18 cellular contexts compared by ENCODE assay signal in the genomic region with DNA sequence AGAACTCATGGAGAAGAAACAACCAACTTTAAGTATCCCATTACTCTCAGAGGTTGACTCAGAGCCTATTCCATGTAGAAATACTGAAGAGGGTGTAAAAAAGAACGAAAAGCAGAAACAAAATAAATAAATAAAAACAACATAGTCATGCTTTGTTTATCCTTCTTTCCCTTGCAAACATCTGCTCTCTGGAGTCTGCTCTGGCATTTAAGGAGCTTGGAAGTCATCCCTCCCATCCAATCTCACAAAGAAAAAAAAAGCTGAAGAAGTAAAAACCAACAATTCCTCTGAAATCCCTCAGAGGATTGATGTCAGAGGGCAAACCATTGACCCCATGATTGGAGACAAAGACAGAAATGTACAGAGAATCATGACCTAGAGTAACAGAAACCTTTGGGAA.
DNase-seq lines count a peak whose midpoint lies in the region; ATAC-seq lines count a peak whose summit lies in the region.
"Had no signal": no experiment of that assay in that cellular context is flagged by ENCODE, and none has a peak within 500 bp of the region (broad histone marks: within the 10 kb centered on the region; RNA-seq: fewer than 3 reads in every experiment).

No MANE protein-coding gene starts in this region.

- peaks cover 5% of the 10 kb centered on the region for H3K9me3 Mint-ChIP-seq in activated naive CD8-positive, alpha-beta T cell treated with anti-CD3 and anti-CD28 coated beads, Interleukin-2, amount 50 U/mL, for 24 hours
- H3K9me3 Mint-ChIP-seq: CD4-positive, alpha-beta T cell; HFFc6 had no signal

- peaks cover 44% of the 10 kb centered on the region for H3K4me1 ChIP-seq in Karpas-422 (ENCODE audit: low read length)
- H3K4me1 ChIP-seq: HAP-1 had no signal

- no peaks in the 10 kb centered on the region for H3K36me3 Mint-ChIP-seq in activated naive CD8-positive, alpha-beta T cell treated with anti-CD3 and anti-CD28 coated beads, Interleukin-2, amount 50 U/mL, for 24 hours (ENCODE audit: low read depth)

- ATAC-seq in activated naive CD8-positive, alpha-beta T cell treated with anti-CD3 and anti-CD28 coated beads, Interleukin-2, amount 50 U/mL, for 24 hours: no peak
- ATAC-seq in GM18873 (IDR thresholded peaks at IDR 0.05; ENCODE audit: low FRiP score, unreplicated experiment): no peak

- no peak overlapping the region for H3K4me3 Mint-ChIP-seq in activated naive CD8-positive, alpha-beta T cell treated with anti-CD3 and anti-CD28 coated beads, Interleukin-2, amount 50 U/mL, for 24 hours
- H3K4me3 Mint-ChIP-seq: B cell; CD4-positive, alpha-beta T cell; HFFc6 had no signal

- DNase-seq in Karpas-422 (no peak), fibroblast of gingiva (ENCODE audit: low read depth) (peak; percentile 80), myocyte (ENCODE audit: low read depth) (peak; percentile 6), posterior vena cava (ENCODE audit: low spot score) (no peak), glomerular visceral epithelial cell (ENCODE audit: extremely low spot score) (no peak)
- no peak for DNase-seq in activated naive CD8-positive, alpha-beta T cell treated with anti-CD3 and anti-CD28 coated beads, Interleukin-2, amount 50 U/mL, for 24 hours
- DNase-seq: C1 segment of cervical spinal cord; Calu3; CD4-positive, alpha-beta T cell; DMS 273 treated with DMSO at 0.1 percent for 48 hours; DMS79; EL; GDM1; GOT3; HFFc6 had no signal

- peak overlapping the region; percentile 54; the same call in 1 of the 2 replicates for H2AFZ ChIP-seq in Karpas-422 (ENCODE audit: low read length)

- no peaks in the 10 kb centered on the region for H3K36me3 ChIP-seq in Karpas-422 (ENCODE audit: insufficient read depth, low read length)
- H3K36me3 ChIP-seq: HAP-1 had no signal

- no peak overlapping the region for H3K27ac Mint-ChIP-seq in activated naive CD8-positive, alpha-beta T cell treated with anti-CD3 and anti-CD28 coated beads, Interleukin-2, amount 50 U/mL, for 24 hours
- H3K27ac Mint-ChIP-seq: B cell; CD4-positive, alpha-beta T cell; HFFc6 had no signal

- no peak overlapping the region for H3K9ac ChIP-seq in Karpas-422 (ENCODE audit: low read length)

- H3K27ac ChIP-seq in Karpas-422 (ENCODE audit: low read length): no peak overlapping the region

- H4K20me1 ChIP-seq in Karpas-422 (ENCODE audit: insufficient read depth, low read depth, low read length): no peaks in the 10 kb centered on the region

- no peaks in the 10 kb centered on the region for H3K9me3 ChIP-seq in Karpas-422 (ENCODE audit: low read length)
- H3K9me3 ChIP-seq: HAP-1 had no signal

- 0 out of 2 replicates have a peak, but pooled peaks cover 2% of the 10 kb centered on the region for H3K27me3 ChIP-seq in Karpas-422 (ENCODE audit: low read length)

- no peaks in the 10 kb centered on the region for H3K4me1 Mint-ChIP-seq in activated naive CD8-positive, alpha-beta T cell treated with anti-CD3 and anti-CD28 coated beads, Interleukin-2, amount 50 U/mL, for 24 hours

- no peaks in the 10 kb centered on the region for H3K79me2 ChIP-seq in Karpas-422 (ENCODE audit: low read length)

- no peak overlapping the region for H3K4me2 ChIP-seq in Karpas-422 (ENCODE audit: low read depth, low read length, poor library complexity, severe bottlenecking)

- intact Hi-C loops in posterior vena cava (cut with DNase I): no loop called here

- H3K27me3 Mint-ChIP-seq in activated naive CD8-positive, alpha-beta T cell treated with anti-CD3 and anti-CD28 coated beads, Interleukin-2, amount 50 U/mL, for 24 hours: no peaks in the 10 kb centered on the region
- H3K27me3 Mint-ChIP-seq: B cell; CD4-positive, alpha-beta T cell had no signal

- H3K4me3 ChIP-seq in Karpas-422 (ENCODE audit: low read length): no peak overlapping the region
- H3K4me3 ChIP-seq: HAP-1 had no signal

- no peaks in the 10 kb centered on the region for H3K9me2 ChIP-seq in Karpas-422 (replicated peaks; ENCODE audit: insufficient read depth, low read length)

Comparison
In these comparisons a context has a peak if more than half of its experiments do, and no peak if none do; other contexts are left out.
1. DNase-seq: peak in fibroblast of gingiva (single experiment) and myocyte (single experiment); none in Karpas-422 (single experiment), activated naive CD8-positive, alpha-beta T cell treated with anti-CD3 and anti-CD28 coated beads, Interleukin-2, amount 50 U/mL, for 24 hours (single experiment), posterior vena cava (single experiment) and glomerular visceral epithelial cell (single experiment).